9 cellular contexts compared by ENCODE assay signal in genomic region chr16:30715777-30716445, GRCh38. TPM values are rescaled to one million over a fixed set of nuclear protein-coding genes. Genes with fewer than 3 reads are reported as not detected.
DNase-seq lines count a peak whose midpoint lies in the region; ATAC-seq and TF ChIP-seq lines count a peak whose summit lies in the region.
"Had no signal": no experiment of that assay in that cellular context is flagged by ENCODE, and none has a peak within 500 bp of the region (broad histone marks: within the 10 kb centered on the region; RNA-seq: fewer than 3 reads in every experiment).

No MANE protein-coding gene starts in this region.

- CTCF ChIA-PET in A673 (lab: Charles Lee), result no interaction called here

- H3K36me3 Mint-ChIP-seq in activated T-helper 2 cell treated with anti-CD3 and anti-CD28 coated beads, Interferon-gamma antibody, Interleukin-2, Interleukin-4, amounts not matched to agents 10 μg/mL and 5 μg/mL and 100 μg/mL, durations not matched to agents 14 hours and 24 hours and 36 hours (ENCODE audit: low read depth), result peaks cover 80% of the 10 kb centered on the region
- H3K36me3 Mint-ChIP-seq in naive B cell (peaks cover 43 to 51% of the 10 kb centered on the region in 2 donors), osteocyte (ENCODE audit: unreplicated experiment) (peaks cover 66% of the 10 kb centered on the region)

- TF ChIP-seq CTCF in A673 (conservative IDR thresholded peaks at IDR 0.05; ENCODE audit: low read depth, low read length) (no peak), osteocyte (IDR thresholded peaks at IDR 0.05) (no peak)

- peaks cover 30% of the 10 kb centered on the region for H3K4me1 Mint-ChIP-seq in activated T-helper 2 cell treated with anti-CD3 and anti-CD28 coated beads, Interferon-gamma antibody, Interleukin-2, Interleukin-4, amounts not matched to agents 10 μg/mL and 5 μg/mL and 100 μg/mL, durations not matched to agents 14 hours and 24 hours and 36 hours (ENCODE audit: low read depth)
- H3K4me1 Mint-ChIP-seq in naive B cell (peaks cover 14 to 23% (median 15%) of the 10 kb centered on the region in 3 donors), osteocyte (ENCODE audit: unreplicated experiment) (no peaks in the 10 kb centered on the region)

- POLR2A ChIA-PET in A673 (lab: Charles Lee; ENCODE audit: low non-redundant PET), result no interaction called here

- no peaks in the 10 kb centered on the region for H3K27me3 ChIP-seq in A673 (replicated peaks; ENCODE audit: insufficient read depth, low read depth, low read length, poor library complexity)

- peak overlapping the region; percentile 94 for H3K27ac Mint-ChIP-seq in activated T-helper 2 cell treated with anti-CD3 and anti-CD28 coated beads, Interferon-gamma antibody, Interleukin-2, Interleukin-4, amounts not matched to agents 10 μg/mL and 5 μg/mL and 100 μg/mL, durations not matched to agents 14 hours and 24 hours and 36 hours
- peak overlapping the region; percentile 48 to 88 (median 82) for H3K27ac Mint-ChIP-seq in naive B cell
- H3K27ac Mint-ChIP-seq in osteocyte (ENCODE audit: unreplicated experiment), result no peak overlapping the region

- H3K4me3 ChIP-seq in A673 (ENCODE audit: low read depth, low read length, poor library complexity, severe bottlenecking), result no peak overlapping the region

- no peaks in the 10 kb centered on the region for H3K9me3 Mint-ChIP-seq in activated T-helper 2 cell treated with anti-CD3 and anti-CD28 coated beads, Interferon-gamma antibody, Interleukin-2, Interleukin-4, amounts not matched to agents 10 μg/mL and 5 μg/mL and 100 μg/mL, durations not matched to agents 14 hours and 24 hours and 36 hours
- H3K9me3 Mint-ChIP-seq in naive B cell, result peaks cover 0 to 2% (median 0%) of the 10 kb centered on the region in 7 donors
- no peaks in the 10 kb centered on the region for H3K9me3 Mint-ChIP-seq in osteocyte (ENCODE audit: unreplicated experiment)

- peak; percentile 89 to 97 for ATAC-seq in naive B cell (ENCODE audit: low read depth in 2 of 2)
- ATAC-seq in left ventricle myocardium superior, result no peak

- H3K9me3 ChIP-seq in A673 (ENCODE audit: low read depth, low read length, poor library complexity, severe bottlenecking), result no peaks in the 10 kb centered on the region

- BruUV-seq in A673 (replicated peaks; lab: Mats Ljungman, UMichigan), result no TSS peak

- H3K36me3 ChIP-seq in A673 (ENCODE audit: insufficient read depth, low read length, poor library complexity, severe bottlenecking), result peaks cover 90% of the 10 kb centered on the region

- intact Hi-C loops in A673 (cut with micrococcal nuclease; ENCODE audit: unreplicated experiment) (no loop called here), left ventricle myocardium superior (cut with micrococcal nuclease) (no loop called here)
- intact Hi-C loops in activated T-helper 2 cell treated with anti-CD3 and anti-CD28 coated beads, Interferon-gamma antibody, Interleukin-2, Interleukin-4, amounts not matched to agents 10 μg/mL and 5 μg/mL and 100 μg/mL, durations not matched to agents 14 hours and 24 hours and 36 hours (cut with micrococcal nuclease), result no loop called here

- H3K27ac ChIP-seq in A673 (ENCODE audit: low read depth, low read length, poor library complexity, severe bottlenecking), result peak overlapping the region; percentile 58
- H3K27ac ChIP-seq: C4-2B had no signal

- H3K27me3 Mint-ChIP-seq in activated T-helper 2 cell treated with anti-CD3 and anti-CD28 coated beads, Interferon-gamma antibody, Interleukin-2, Interleukin-4, amounts not matched to agents 10 μg/mL and 5 μg/mL and 100 μg/mL, durations not matched to agents 14 hours and 24 hours and 36 hours (ENCODE audit: low read depth), result no peaks in the 10 kb centered on the region
- H3K27me3 Mint-ChIP-seq in naive B cell (no peaks in the 10 kb centered on the region), osteocyte (ENCODE audit: unreplicated experiment) (no peaks in the 10 kb centered on the region)

- peak; percentile 72 for DNase-seq in A673 (ENCODE audit: low spot score)
- peak; percentile 93 for DNase-seq in MV-4-11 (lab: John Stamatoyannopoulos, UW)
- peak; percentile 20 for DNase-seq in activated T-helper 2 cell treated with anti-CD3 and anti-CD28 coated beads, Interferon-gamma antibody, Interleukin-2, Interleukin-4, amounts not matched to agents 10 μg/mL and 5 μg/mL and 100 μg/mL, durations not matched to agents 14 hours and 24 hours and 36 hours (ENCODE audit: low spot score)
- DNase-seq in naive B cell, result no peak
- no peak for DNase-seq in osteocyte (ENCODE audit: extremely low spot score, unreplicated experiment)
- no peak for DNase-seq in left ventricle myocardium superior
- DNase-seq in SK-N-DZ (ENCODE audit: low spot score), result no peak
- DNase-seq in RKO (ENCODE audit: low spot score), result no peak

- H3K4me3 Mint-ChIP-seq in activated T-helper 2 cell treated with anti-CD3 and anti-CD28 coated beads, Interferon-gamma antibody, Interleukin-2, Interleukin-4, amounts not matched to agents 10 μg/mL and 5 μg/mL and 100 μg/mL, durations not matched to agents 14 hours and 24 hours and 36 hours (ENCODE audit: low read depth), result peak overlapping the region; percentile 64
- peak overlapping the region in 3 of 8 donors; percentile 1 to 10 (median 5) for H3K4me3 Mint-ChIP-seq in naive B cell
- no peak overlapping the region for H3K4me3 Mint-ChIP-seq in osteocyte (ENCODE audit: unreplicated experiment)

- H3K4me1 ChIP-seq in A673 (ENCODE audit: insufficient read depth, low read length, poor library complexity, severe bottlenecking), result no peaks in the 10 kb centered on the region

RNA-seq across cellular contexts. Expression of gene SRCAP, which starts 16.9 kb away (rescaled TPM):
- 86.2 and 104 TPM in 2 replicates for total RNA-seq in A673 (2021)
- total RNA-seq in activated T-helper 2 cell treated with anti-CD3 and anti-CD28 coated beads, Interferon-gamma antibody, Interleukin-2, Interleukin-4, amounts not matched to agents 10 μg/mL and 5 μg/mL and 100 μg/mL, durations not matched to agents 14 hours and 24 hours and 36 hours, result 83.6 TPM in 2 replicates
- 10 to 100 TPM in 5 of 6 donors, not detected in 1; 11.9 to 41.5 (median 14.8) TPM for polyA plus RNA-seq in naive B cell (ENCODE audit: low read depth in 6 of 6)
- 69.2 and 73.5 TPM in 2 replicates for total RNA-seq in osteocyte
- 49.3 TPM for total RNA-seq in left ventricle myocardium superior
- 1.5 and 2.9 TPM in 2 replicates for polyA plus RNA-seq in SK-N-DZ (2014; cell fraction: cytosol; rRNA removed)
- 3.0 and 9.9 TPM in 2 replicates for polyA plus RNA-seq in SK-N-DZ (2014; cell fraction: nucleus; rRNA removed)

RNA-seq across cellular contexts. Expression of gene PHKG2, which starts 32.3 kb away (rescaled TPM):
- total RNA-seq in A673 (2021), result 35.3 and 37.8 TPM in 2 replicates
- 38.1 and 41.6 TPM in 2 replicates for total RNA-seq in activated T-helper 2 cell treated with anti-CD3 and anti-CD28 coated beads, Interferon-gamma antibody, Interleukin-2, Interleukin-4, amounts not matched to agents 10 μg/mL and 5 μg/mL and 100 μg/mL, durations not matched to agents 14 hours and 24 hours and 36 hours
- 10 to 100 TPM; 24.7 to 43.9 (median 29.8) TPM for polyA plus RNA-seq in naive B cell (ENCODE audit: low read depth in 6 of 6)
- 28.6 and 31.1 TPM in 2 replicates for total RNA-seq in osteocyte
- 16.7 TPM for total RNA-seq in left ventricle myocardium superior
- 23.3 and 28.6 TPM in 2 replicates for polyA plus RNA-seq in SK-N-DZ (2014; cell fraction: cytosol; rRNA removed)
- 71.3 and 96.4 TPM in 2 replicates for polyA plus RNA-seq in SK-N-DZ (2014; cell fraction: nucleus; rRNA removed)

RNA-seq across cellular contexts. Expression of gene CFAP119, which starts 46.0 kb away (rescaled TPM):
- total RNA-seq in A673 (2021), result 11.7 and 14.1 TPM in 2 replicates
- total RNA-seq in activated T-helper 2 cell treated with anti-CD3 and anti-CD28 coated beads, Interferon-gamma antibody, Interleukin-2, Interleukin-4, amounts not matched to agents 10 μg/mL and 5 μg/mL and 100 μg/mL, durations not matched to agents 14 hours and 24 hours and 36 hours, result 2.3 and 2.8 TPM in 2 replicates
- polyA plus RNA-seq in naive B cell (ENCODE audit: low read depth in 6 of 6), result under 1 TPM; 0.16 to 0.88 (median 0.62) TPM
- total RNA-seq in osteocyte, result 5.0 and 9.7 TPM in 2 replicates
- 1.1 TPM for total RNA-seq in left ventricle myocardium superior
- polyA plus RNA-seq in SK-N-DZ (2014; cell fraction: cytosol; rRNA removed), result 4.3 and 6.4 TPM in 2 replicates
- 29.9 and 34.1 TPM in 2 replicates for polyA plus RNA-seq in SK-N-DZ (2014; cell fraction: nucleus; rRNA removed)

RNA-seq across cellular contexts. Expression of gene RNF40, which starts 46.2 kb away (rescaled TPM):
- 132 and 145 TPM in 2 replicates for total RNA-seq in A673 (2021)
- 83.8 and 91.6 TPM in 2 replicates for total RNA-seq in activated T-helper 2 cell treated with anti-CD3 and anti-CD28 coated beads, Interferon-gamma antibody, Interleukin-2, Interleukin-4, amounts not matched to agents 10 μg/mL and 5 μg/mL and 100 μg/mL, durations not matched to agents 14 hours and 24 hours and 36 hours
- 10 to 100 TPM; 15.0 to 51.6 (median 28.8) TPM for polyA plus RNA-seq in naive B cell (ENCODE audit: low read depth in 6 of 6)
- 116 and 118 TPM in 2 replicates for total RNA-seq in osteocyte
- total RNA-seq in left ventricle myocardium superior, result 49.3 TPM
- 76.5 and 83.8 TPM in 2 replicates for polyA plus RNA-seq in SK-N-DZ (2014; cell fraction: cytosol; rRNA removed)
- polyA plus RNA-seq in SK-N-DZ (2014; cell fraction: nucleus; rRNA removed), result 104 and 122 TPM in 2 replicates

RNA-seq across cellular contexts. Expression of gene FBRS, which starts 57.7 kb away (rescaled TPM):
- 71.2 and 79.9 TPM in 2 replicates for total RNA-seq in A673 (2021)
- total RNA-seq in activated T-helper 2 cell treated with anti-CD3 and anti-CD28 coated beads, Interferon-gamma antibody, Interleukin-2, Interleukin-4, amounts not matched to agents 10 μg/mL and 5 μg/mL and 100 μg/mL, durations not matched to agents 14 hours and 24 hours and 36 hours, result 107 TPM in 2 replicates
- polyA plus RNA-seq in naive B cell (ENCODE audit: low read depth in 6 of 6), result 1 to 10 TPM in 5 of 6 donors, under 1 TPM in 1; 0.88 to 9.0 (median 4.2) TPM
- total RNA-seq in osteocyte, result 66.5 and 67.4 TPM in 2 replicates
- 30.4 TPM for total RNA-seq in left ventricle myocardium superior
- 21.6 and 21.9 TPM in 2 replicates for polyA plus RNA-seq in SK-N-DZ (2014; cell fraction: cytosol; rRNA removed)
- 38.3 and 53.2 TPM in 2 replicates for polyA plus RNA-seq in SK-N-DZ (2014; cell fraction: nucleus; rRNA removed)

Comparison
In these comparisons a context has a peak if more than half of its experiments do, and no peak if none do; other contexts are left out.
1. DNase-seq: peak in A673 (single experiment), MV-4-11 (single experiment) and activated T-helper 2 cell treated with anti-CD3 and anti-CD28 coated beads, Interferon-gamma antibody, Interleukin-2, Interleukin-4, amounts not matched to agents 10 μg/mL and 5 μg/mL and 100 μg/mL, durations not matched to agents 14 hours and 24 hours and 36 hours (single experiment); none in naive B cell (single experiment), osteocyte (single experiment), left ventricle myocardium superior (single experiment), SK-N-DZ (single experiment) and RKO (single experiment).